In the genomic region with DNA sequence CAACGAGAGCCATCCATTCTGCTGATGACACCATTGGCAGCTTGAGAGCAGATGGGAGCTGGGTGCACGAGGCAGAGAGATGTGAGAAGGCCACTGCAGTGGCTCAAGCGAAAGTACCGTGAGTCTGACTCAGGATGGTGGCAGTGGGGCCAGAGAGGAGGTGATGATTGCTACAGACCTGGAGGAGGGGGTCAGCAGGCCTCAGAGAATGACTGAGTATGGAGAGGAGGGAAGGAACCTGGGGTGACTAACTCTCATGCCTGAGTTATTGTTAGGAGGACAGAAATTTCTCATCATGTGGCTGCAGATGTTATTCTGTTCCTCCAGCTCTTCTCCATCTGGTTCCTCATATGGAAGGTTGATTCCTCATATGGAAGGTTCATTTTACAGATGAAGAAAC, we compare ENCODE assay signal across 22 cellular contexts. TPM values are rescaled to one million over a fixed set of nuclear protein-coding genes. Genes with fewer than 3 reads are reported as not detected.
"Had no signal": no experiment of that assay in that cellular context is flagged by ENCODE, and none has a peak within 500 bp of the region (broad histone marks: within the 10 kb centered on the region; RNA-seq: fewer than 3 reads in every experiment).

No MANE protein-coding gene starts in this region.

- DNase-seq: activated CD4-positive, alpha-beta T cell treated with anti-CD3 and anti-CD28 coated beads, Interleukin-2, amount 50 U/mL, for 4 hours; activated CD4-positive, CD25-positive, alpha-beta regulatory T cell treated with anti-CD3 and anti-CD28 coated beads, Interleukin-2, amount 50 U/mL, for 72 hours; activated gamma-delta T cell; activated T-cell treated with anti-CD3 and anti-CD28 coated beads, Interleukin-2, amount 50 U/mL, for 72 hours; adrenal gland; gastrocnemius medialis; heart left ventricle; left ventricle myocardium inferior; psoas muscle; stimulated activated CD4-positive, alpha-beta T cell treated with anti-CD3 and anti-CD28 coated beads, Interleukin-15, amount 100 ng/mL, for 24 hours; stimulated activated CD4-positive, alpha-beta T cell treated with anti-CD3 and anti-CD28 coated beads, Interleukin-2, amount 100 ng/mL, for 48 hours had no signal

- H3K4me1 ChIP-seq: adrenal gland, breast epithelium, gastrocnemius medialis, psoas muscle had no signal

- ATAC-seq: activated T-cell treated with anti-CD3 and anti-CD28 coated beads, Interleukin-2, amount 50 U/mL, for 72 hours; gastrocnemius medialis; psoas muscle had no signal

- H3K27me3 ChIP-seq: adrenal gland, breast epithelium, upper lobe of left lung had no signal

- H3K27ac Mint-ChIP-seq: activated naive CD4-positive, alpha-beta T cell treated with anti-CD3 and anti-CD28 coated beads, Interleukin-2, amount 50 U/mL, for 72 hours; activated T-cell treated with anti-CD3 and anti-CD28 coated beads, Interleukin-2, amount 50 U/mL, for 72 hours; memory B cell; stimulated activated naive CD8-positive, alpha-beta T cell treated with anti-CD3 and anti-CD28 coated beads, Interleukin-15, Interleukin-2, amounts not matched to agents 100 ng/mL and 50 ng/mL, for 24 hours; T-helper 1 cell treated with Interleukin-12 subunit alpha and Interleukin-12 subunit beta and Interleukin-4 antibody, amounts not matched to agents 30 μg/mL and 1 μg/mL, for 36 hours had no signal

- H3K9me3 Mint-ChIP-seq: activated naive CD4-positive, alpha-beta T cell treated with anti-CD3 and anti-CD28 coated beads, Interleukin-2, amount 50 U/mL, for 72 hours; neural crest cell; stimulated activated naive CD8-positive, alpha-beta T cell treated with anti-CD3 and anti-CD28 coated beads, Interleukin-15, Interleukin-2, amounts not matched to agents 100 ng/mL and 50 ng/mL, for 24 hours; T-helper 1 cell treated with Interleukin-12 subunit alpha and Interleukin-12 subunit beta and Interleukin-4 antibody, amounts not matched to agents 30 μg/mL and 1 μg/mL, for 36 hours had no signal

- H3K4me3 ChIP-seq: adrenal gland, breast epithelium, coronary artery, gastrocnemius medialis, heart left ventricle, left ventricle myocardium inferior, psoas muscle, skin epidermis, suprapubic skin, upper lobe of left lung had no signal

- H3K4me3 Mint-ChIP-seq: activated T-cell treated with anti-CD3 and anti-CD28 coated beads, Interleukin-2, amount 50 U/mL, for 72 hours; memory B cell; neural crest cell; stimulated activated naive CD8-positive, alpha-beta T cell treated with anti-CD3 and anti-CD28 coated beads, Interleukin-15, Interleukin-2, amounts not matched to agents 100 ng/mL and 50 ng/mL, for 24 hours; T-helper 1 cell treated with Interleukin-12 subunit alpha and Interleukin-12 subunit beta and Interleukin-4 antibody, amounts not matched to agents 30 μg/mL and 1 μg/mL, for 36 hours had no signal

- H3K27ac ChIP-seq: adrenal gland, coronary artery, gastrocnemius medialis, heart left ventricle, psoas muscle, suprapubic skin had no signal

- H3K9me3 ChIP-seq: adrenal gland, breast epithelium, gastrocnemius medialis, heart left ventricle, left ventricle myocardium inferior, psoas muscle, suprapubic skin, upper lobe of left lung had no signal

- H3K36me3 ChIP-seq: adrenal gland, breast epithelium, gastrocnemius medialis, heart left ventricle, left ventricle myocardium inferior, suprapubic skin, upper lobe of left lung had no signal

RNA-seq across cellular contexts. Expression of a gene that starts 8.8 kb away (rescaled TPM):
- total RNA-seq: activated naive CD4-positive, alpha-beta T cell treated with anti-CD3 and anti-CD28 coated beads, Interleukin-2, amount 50 U/mL, for 72 hours; mononuclear cell had no signal
